1 cellular context compared by ENCODE assay signal in genomic region chr5:107466233-107466769, GRCh38.
TF ChIP-seq lines count a peak whose summit lies in the region.

No MANE protein-coding gene starts in this region.

TF ChIP-seq in A549, 52 proteins besides CTCF, POLR2A, EP300 and RAD21 (continued from another document):
- TF ChIP-seq E2F6 (IDR thresholded peaks at IDR 0.05; ENCODE audit: borderline replicate concordance, low read depth): peak; percentile 45; the same call in 1 of the 2 replicates
- TF ChIP-seq JUNB (IDR thresholded peaks at IDR 0.05): peak; percentile 56
- peak; percentile 43 to 72 for TF ChIP-seq JUN (IDR thresholded peaks at IDR 0.05)
- TF ChIP-seq EHMT2 (IDR thresholded peaks at IDR 0.05; ENCODE audit: low read depth): no peak
- TF ChIP-seq USF2 (IDR thresholded peaks at IDR 0.05): peak; percentile 41; the same call in 1 of the 2 replicates
- no peak for TF ChIP-seq PBX3 (IDR thresholded peaks at IDR 0.05)
- no peak for TF ChIP-seq SREBF2 (IDR thresholded peaks at IDR 0.05)
- peak; percentile 62; the same call in 1 of the 2 replicates for TF ChIP-seq FOSL2 (IDR thresholded peaks at IDR 0.05)
- TF ChIP-seq FOSL2 (CRISPR knock-in tag; IDR thresholded peaks at IDR 0.05): peak; percentile 84
- TF ChIP-seq MAX (IDR thresholded peaks at IDR 0.05): peak; percentile 72
- no peak for TF ChIP-seq CEBPB (IDR thresholded peaks at IDR 0.05)
- no peak for TF ChIP-seq KDM5A (IDR thresholded peaks at IDR 0.05)
- 0 out of 2 replicates have a peak, but pooled peaks have one; percentile 46 for TF ChIP-seq TFCP2L1 (CRISPR knock-in tag; IDR thresholded peaks at IDR 0.05)
- peak; percentile 100 for TF ChIP-seq NFE2L2 (conservative IDR thresholded peaks at IDR 0.05; ENCODE audit: low read length)
- TF ChIP-seq ELK1 (IDR thresholded peaks at IDR 0.05; ENCODE audit: low read depth, low read length): no peak
- TF ChIP-seq FOSB (CRISPR knock-in tag; IDR thresholded peaks at IDR 0.05): no peak
- peak; percentile 89 for TF ChIP-seq CHD2 (IDR thresholded peaks at IDR 0.05; ENCODE audit: low read length, partially characterized antibody)
- TF ChIP-seq SMC3 (IDR thresholded peaks at IDR 0.05): 0 out of 3 replicates have a peak, but pooled peaks have one; percentile 23
- TF ChIP-seq ATOH8 (CRISPR knock-in tag; IDR thresholded peaks at IDR 0.05; ENCODE audit: low read depth): peak; percentile 76; the same call in 1 of the 2 replicates
- TF ChIP-seq CBX2 (IDR thresholded peaks at IDR 0.05; ENCODE audit: borderline replicate concordance, low read depth): no peak
- TF ChIP-seq MAFK (IDR thresholded peaks at IDR 0.05; ENCODE audit: partially characterized antibody): peak; percentile 100
